1 cellular context compared by ENCODE assay signal in genomic region chr11:123351375-123351774, GRCh38.
TF ChIP-seq lines count a peak whose summit lies in the region.

No MANE protein-coding gene starts in this region.

TF ChIP-seq in H1, 55 proteins besides CTCF, POLR2A, EP300 and RAD21 (continued from another document):
- TF ChIP-seq SRF (IDR thresholded peaks at IDR 0.05; ENCODE audit: low read depth, low read length) (no peak), MAX (IDR thresholded peaks at IDR 0.05) (0 out of 2 replicates have a peak, but pooled peaks have one; percentile 27), FOSL1 (IDR thresholded peaks at IDR 0.05; ENCODE audit: insufficient read depth, low read depth, low read length) (no peak), CEBPB (IDR thresholded peaks at IDR 0.05; ENCODE audit: low read depth, low read length) (no peak), SIX5 (IDR thresholded peaks at IDR 0.05; ENCODE audit: low read depth, low read length) (no peak), GABPA (IDR thresholded peaks at IDR 0.05; ENCODE audit: borderline replicate concordance, insufficient read depth, low read length) (no peak), JUN (IDR thresholded peaks at IDR 0.05; ENCODE audit: low read depth, low read length) (no peak), SP2 (IDR thresholded peaks at IDR 0.05; ENCODE audit: low read length) (no peak)
